In genomic region chr7:155147172-155147571, GRCh38 we compare ENCODE assay signal across 32 cellular contexts.
"Had no signal": no experiment of that assay in that cellular context is flagged by ENCODE, and none has a peak within 500 bp of the region (broad histone marks: within the 10 kb centered on the region; RNA-seq: fewer than 3 reads in every experiment).

No MANE protein-coding gene starts in this region.

- H3K4me3 ChIP-seq: adrenal gland, ascending aorta, body of pancreas, breast epithelium, cardiac muscle cell had no signal

- H3K36me3 ChIP-seq: adrenal gland, ascending aorta, brain microvascular endothelial cell, breast epithelium, cardiac muscle cell had no signal

- H3K27me3 ChIP-seq: adrenal gland, ascending aorta, body of pancreas, brain microvascular endothelial cell, cardiac muscle cell had no signal

- FAIRE-seq: astrocyte, bronchial epithelial cell, colon had no signal

- DNase-seq: activated effector memory CD4-positive, alpha-beta T cell treated with Interleukin-2 at 50 U/mL for 16 hours; activated gamma-delta T cell; activated gamma-delta T cell treated with Interleukin-2 at 50 U/mL for 16 hours; activated naive CD4-positive, alpha-beta T cell; activated naive CD4-positive, alpha-beta T cell treated with anti-CD3 and anti-CD28 coated beads for 36 hours; activated naive CD4-positive, alpha-beta T cell treated with anti-CD3 and anti-CD28 coated beads, Interleukin-2, amount 10 ng/mL, durations not matched to agents 7 days and 5 days; activated naive CD4-positive, alpha-beta T cell treated with anti-CD3 and anti-CD28 coated beads, Interleukin-2, amount 50 U/mL, for 16 hours; activated naive CD4-positive, alpha-beta T cell treated with Interleukin-2 at 50 U/mL for 16 hours; activated naive CD8-positive, alpha-beta T cell treated with anti-CD3 and anti-CD28 coated beads for 36 hours; activated naive CD8-positive, alpha-beta T cell treated with anti-CD3 and anti-CD28 coated beads, Interleukin-2, amount 10 ng/mL, durations not matched to agents 7 days and 5 days; activated naive CD8-positive, alpha-beta T cell treated with anti-CD3 and anti-CD28 coated beads, Interleukin-2, amount 50 U/mL, for 24 hours; activated T-cell treated with anti-CD3 and anti-CD28 coated beads, Interleukin-2, amount 50 U/mL, for 4 hours; activated T-cell treated with anti-CD3 and anti-CD28 coated beads, Interleukin-2, amount 50 U/mL, for 48 hours; activated T-cell treated with anti-CD3 and anti-CD28 coated beads, Interleukin-2, amount 50 U/mL, for 72 hours; adrenal gland; amniotic stem cell; amygdala; anterior cingulate cortex; aorta; body of pancreas; brain microvascular endothelial cell; caudate nucleus; central memory CD4-positive, alpha-beta T cell; cerebellar nuclear complex had no signal

- H3K9me3 ChIP-seq: ascending aorta, body of pancreas had no signal

- H3K4me1 ChIP-seq: adrenal gland, ascending aorta, body of pancreas, breast epithelium had no signal

- H3K27ac ChIP-seq: adrenal gland, ascending aorta, body of pancreas, brain microvascular endothelial cell, breast epithelium, cardiac muscle cell had no signal

- ATAC-seq: activated naive CD4-positive, alpha-beta T cell treated with anti-CD3 and anti-CD28 coated beads, Interleukin-2, amount 50 U/mL, for 72 hours; activated naive CD8-positive, alpha-beta T cell treated with anti-CD3 and anti-CD28 coated beads, Interleukin-2, amount 50 U/mL, for 24 hours; activated T-cell treated with anti-CD3 and anti-CD28 coated beads, Interleukin-2, amount 50 U/mL, for 4 hours; activated T-cell treated with anti-CD3 and anti-CD28 coated beads, Interleukin-2, amount 50 U/mL, for 72 hours; activated T-helper 17 cell treated with anti-CD3 and anti-CD28 coated beads, Interleukin-2, amount 50 U/mL, for 72 hours; body of pancreas had no signal
